In genomic region chr3:53236112-53236841, GRCh38 we compare ENCODE assay signal across 8 cellular contexts. TPM values are rescaled to one million over a fixed set of nuclear protein-coding genes. Genes with fewer than 3 reads are reported as not detected.
DNase-seq lines count a peak whose midpoint lies in the region; ATAC-seq, FAIRE-seq and TF ChIP-seq lines count a peak whose summit lies in the region.

No MANE protein-coding gene starts in this region.

- CTCF ChIA-PET in activated CD4-positive, alpha-beta memory T cell treated with anti-CD3 and anti-CD28 coated beads, Interleukin-2, amount 10 ng/mL, durations not matched to agents 7 days and 5 days (lab: Charles Lee), result interaction anchor here (1.2 to 1.3 kb wide), 2 partner anchors 13 to 50 kb away, joined by 3 read pairs; no protein-coding TSS in a partner anchor

- ATAC-seq in gastroesophageal sphincter (peak; percentile 91), pancreas (peak; percentile 35 to 79 (median 73)), HG02588 (IDR thresholded peaks at IDR 0.05; ENCODE audit: unreplicated experiment) (no peak), HG03442 (IDR thresholded peaks at IDR 0.05; ENCODE audit: unreplicated experiment) (no peak), GM19035 (IDR thresholded peaks at IDR 0.05; ENCODE audit: unreplicated experiment) (no peak)

- no CpG with 5 or more reads among the region's 9 CpGs for WGBS in gastroesophageal sphincter (ENCODE audit: low coverage in 1 of 2), 2 donors
- WGBS in pancreas, 2 donors, result 61 to 64% methylated on average over 9 of the region's 9 CpGs

- no peak overlapping the region for H2AFZ ChIP-seq in ACC112 (ENCODE audit: low read length, unreplicated experiment)

- POLR2A ChIA-PET in activated CD4-positive, alpha-beta memory T cell treated with anti-CD3 and anti-CD28 coated beads, Interleukin-2, amount 10 ng/mL, durations not matched to agents 7 days and 5 days (lab: Charles Lee), result interaction anchor here (1.2 kb wide), 1 partner anchor 76 kb away, joined by 3 read pairs; no protein-coding TSS in a partner anchor

- H3K27me3 Mint-ChIP-seq in activated CD4-positive, alpha-beta memory T cell treated with anti-CD3 and anti-CD28 coated beads, Interleukin-2, amount 10 ng/mL, durations not matched to agents 7 days and 5 days, result no peaks in the 10 kb centered on the region

- peak; percentile 44 for DNase-seq in HT-29 (ENCODE audit: low spot score)
- peak; percentile 32 for DNase-seq in activated CD4-positive, alpha-beta memory T cell treated with anti-CD3 and anti-CD28 coated beads, Interleukin-2, amount 10 ng/mL, durations not matched to agents 7 days and 5 days
- peak in 5 of 6 donors; percentile 50 to 79 (median 64) for DNase-seq in pancreas

- no peaks in the 10 kb centered on the region for H3K9me3 Mint-ChIP-seq in activated CD4-positive, alpha-beta memory T cell treated with anti-CD3 and anti-CD28 coated beads, Interleukin-2, amount 10 ng/mL, durations not matched to agents 7 days and 5 days

- FAIRE-seq in pancreas (lab: Jason Lieb, UNC), result no peak

- H3K36me3 Mint-ChIP-seq in activated CD4-positive, alpha-beta memory T cell treated with anti-CD3 and anti-CD28 coated beads, Interleukin-2, amount 10 ng/mL, durations not matched to agents 7 days and 5 days (ENCODE audit: low read depth), result peaks cover 57% of the 10 kb centered on the region

- peak overlapping the region; percentile 53 for H3K27ac Mint-ChIP-seq in activated CD4-positive, alpha-beta memory T cell treated with anti-CD3 and anti-CD28 coated beads, Interleukin-2, amount 10 ng/mL, durations not matched to agents 7 days and 5 days

- no peak for TF ChIP-seq EP300 in gastroesophageal sphincter (IDR thresholded peaks at IDR 0.05)

- H3K4me1 ChIP-seq in ACC112 (ENCODE audit: control insufficient read depth, insufficient read depth, low read length, unreplicated experiment) (peaks cover 35% of the 10 kb centered on the region), gastroesophageal sphincter (peaks cover 0 to 57% (median 24%) of the 10 kb centered on the region in 3 donors), pancreas (peaks cover 8 to 43% (median 15%) of the 10 kb centered on the region in 3 donors)

- peaks cover 26% of the 10 kb centered on the region for H3K4me1 Mint-ChIP-seq in activated CD4-positive, alpha-beta memory T cell treated with anti-CD3 and anti-CD28 coated beads, Interleukin-2, amount 10 ng/mL, durations not matched to agents 7 days and 5 days

- H3K9me3 ChIP-seq in gastroesophageal sphincter, result no peaks in the 10 kb centered on the region
- H3K9me3 ChIP-seq in pancreas, result no peaks in the 10 kb centered on the region

- peaks cover 61% of the 10 kb centered on the region for H3K79me2 ChIP-seq in ACC112 (ENCODE audit: control insufficient read depth, insufficient read depth, low read length, unreplicated experiment)

- no peak for TF ChIP-seq CTCF in gastroesophageal sphincter (IDR thresholded peaks at IDR 0.05)
- no peak for TF ChIP-seq CTCF in pancreas (IDR thresholded peaks at IDR 0.05)

- TF ChIP-seq POLR2A in gastroesophageal sphincter (IDR thresholded peaks at IDR 0.05), result no peak

- no peak overlapping the region for H3K4me3 Mint-ChIP-seq in activated CD4-positive, alpha-beta memory T cell treated with anti-CD3 and anti-CD28 coated beads, Interleukin-2, amount 10 ng/mL, durations not matched to agents 7 days and 5 days

- H3K4me3 ChIP-seq in ACC112 (ENCODE audit: low read depth, low read length) (no peak overlapping the region; the same call in 1 of the 2 replicates), gastroesophageal sphincter (no peak overlapping the region), pancreas (no peak overlapping the region)

- H3K27me3 ChIP-seq in ACC112 (ENCODE audit: insufficient read depth, low read length), result no peaks in the 10 kb centered on the region
- H3K27me3 ChIP-seq in gastroesophageal sphincter, result no peaks in the 10 kb centered on the region
- H3K27me3 ChIP-seq in pancreas, result no peaks in the 10 kb centered on the region

- H3K36me3 ChIP-seq in ACC112 (ENCODE audit: insufficient read depth, low read length) (peaks cover 45% of the 10 kb centered on the region; the same call in 1 of the 2 replicates), gastroesophageal sphincter (peaks cover 0 to 100% of the 10 kb centered on the region in 2 donors), pancreas (peaks cover 3 to 42% (median 38%) of the 10 kb centered on the region in 3 donors)

- H3K27ac ChIP-seq in ACC112 (ENCODE audit: low read depth, low read length) (peak overlapping the region; percentile 97), gastroesophageal sphincter (peak overlapping the region; percentile 12 to 78 (median 65)), pancreas (peak overlapping the region in 3 of 4 donors; percentile 1 to 69 (median 59))

- intact Hi-C loops in pancreas (cut with DNase I), result no loop called here

RNA-seq across cellular contexts. Expression of gene TKT, which starts 19.5 kb away (rescaled TPM):
- total RNA-seq in HT-29 (2014; rRNA removed; shearing (Covaris generic)), result 864 and 898 TPM in 2 replicates
- 100 to 1,000 TPM; 238 to 240 TPM for total RNA-seq in activated CD4-positive, alpha-beta memory T cell treated with anti-CD3 and anti-CD28 coated beads, Interleukin-2, amount 10 ng/mL, durations not matched to agents 7 days and 5 days
- total RNA-seq in gastroesophageal sphincter (100 to 1,000 TPM; 218 to 386 (median 278) TPM), pancreas (100 to 1,000 TPM; 153 to 306 (median 208) TPM)
- 100 to 1,000 TPM; 114 to 122 TPM for polyA plus RNA-seq in pancreas

Comparison
In these comparisons a context has a peak if more than half of its experiments do, and no peak if none do; other contexts are left out.
1. ATAC-seq: peak in gastroesophageal sphincter (single experiment) and pancreas (4 of 4); none in HG02588 (single experiment), HG03442 (single experiment) and GM19035 (single experiment).
2. Peak in every context shown above with its lines, with median percentiles within 50 percentile points of each other: H3K27ac ChIP-seq and DNase-seq.